8 cellular contexts compared by ENCODE assay signal in genomic region chr17:75404739-75405364, GRCh38. TPM values are rescaled to one million over a fixed set of nuclear protein-coding genes. Genes with fewer than 3 reads are reported as not detected.
A peak's percentile ranks its signal among the peaks of the same experiment; 100 is the strongest.
DNase-seq lines count a peak whose midpoint lies in the region; ATAC-seq, FAIRE-seq and TF ChIP-seq lines count a peak whose summit lies in the region.

No MANE protein-coding gene starts in this region.

- H3K27ac ChIP-seq in VCaP, result peak overlapping the region; percentile 88

- H3K4me3 ChIP-seq in bronchial epithelial cell (ENCODE audit: low read depth, low read length), result peak overlapping the region; percentile 95

- no peaks in the 10 kb centered on the region for H3K27me3 ChIP-seq in bronchial epithelial cell (ENCODE audit: control insufficient read depth, insufficient read depth, low read length)

- peak; percentile 22 for ATAC-seq in GM21825 (IDR thresholded peaks at IDR 0.05; ENCODE audit: unreplicated experiment)

- DNase-seq in DMS114 treated with DMSO at 0.1 percent for 48 hours (lab: John Stamatoyannopoulos, UW; ENCODE audit: unreplicated experiment) (peak; percentile 24), LHCN-M2 (ENCODE audit: low read depth) (peak; percentile 29), bronchial epithelial cell (ENCODE audit: low read depth) (peak; percentile 36), kidney glomerular epithelial cell (lab: John Stamatoyannopoulos, UW) (peak; percentile 45), cortex of kidney (lab: John Stamatoyannopoulos, UW) (no peak)
- peak; percentile 67 for DNase-seq in stimulated activated CD4-positive, alpha-beta T cell treated with anti-CD3 and anti-CD28 coated beads, Interleukin-1b, Interleukin-23, amount 100 ng/mL, for 48 hours

- TF ChIP-seq CTCF in VCaP (conservative IDR thresholded peaks at IDR 0.05) (no peak), bronchial epithelial cell (IDR thresholded peaks at IDR 0.05; ENCODE audit: insufficient read depth, low read length, severe bottlenecking) (no peak)

- no peaks in the 10 kb centered on the region for H3K36me3 ChIP-seq in bronchial epithelial cell (ENCODE audit: control insufficient read depth, insufficient read depth, low read length)

- no peak for FAIRE-seq in bronchial epithelial cell (lab: Jason Lieb, UNC)

RNA-seq across cellular contexts. Expression of gene GRB2, which starts 0.6 kb away (rescaled TPM):
- 95.7 and 113 TPM in 2 replicates for total RNA-seq in LHCN-M2 (2014; rRNA removed)
- 53.8 TPM for polyA plus RNA-seq in LHCN-M2 (2012)
- 102 and 103 TPM in 2 replicates for total RNA-seq in bronchial epithelial cell

RNA-seq across cellular contexts. Expression of gene TMEM94, which starts 51.6 kb away (rescaled TPM):
- total RNA-seq in LHCN-M2 (2014; rRNA removed) (57.1 and 71.2 TPM in 2 replicates), bronchial epithelial cell (13.7 and 14.5 TPM in 2 replicates)
- polyA plus RNA-seq in LHCN-M2 (2012), result 42.1 TPM
